Comparison of ENCODE assay signal across 1 cellular context in the genomic region with DNA sequence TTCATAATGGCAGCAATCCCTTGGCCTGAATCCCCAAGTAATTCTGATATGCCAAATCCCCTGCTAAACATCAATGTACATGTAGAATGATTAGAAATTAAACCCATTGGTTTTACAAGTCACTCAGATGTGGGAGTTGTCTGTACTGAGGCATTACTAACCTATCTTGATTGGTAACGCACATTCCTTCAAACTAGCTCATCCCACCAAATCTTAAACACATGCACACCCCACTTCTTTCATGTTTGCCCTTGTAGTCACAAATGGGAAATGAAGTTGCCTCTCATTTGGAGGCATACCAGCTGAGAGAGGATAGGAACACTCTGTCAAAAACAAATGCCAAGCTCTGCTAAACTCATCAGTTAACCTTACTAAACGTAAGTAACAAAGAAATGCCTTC.
TF ChIP-seq lines count a peak whose summit lies in the region.

No MANE protein-coding gene starts in this region.

TF ChIP-seq in GM23338, 12 proteins besides CTCF, POLR2A, EP300 and RAD21 (continued from another document):
- TF ChIP-seq, protein P1, sequence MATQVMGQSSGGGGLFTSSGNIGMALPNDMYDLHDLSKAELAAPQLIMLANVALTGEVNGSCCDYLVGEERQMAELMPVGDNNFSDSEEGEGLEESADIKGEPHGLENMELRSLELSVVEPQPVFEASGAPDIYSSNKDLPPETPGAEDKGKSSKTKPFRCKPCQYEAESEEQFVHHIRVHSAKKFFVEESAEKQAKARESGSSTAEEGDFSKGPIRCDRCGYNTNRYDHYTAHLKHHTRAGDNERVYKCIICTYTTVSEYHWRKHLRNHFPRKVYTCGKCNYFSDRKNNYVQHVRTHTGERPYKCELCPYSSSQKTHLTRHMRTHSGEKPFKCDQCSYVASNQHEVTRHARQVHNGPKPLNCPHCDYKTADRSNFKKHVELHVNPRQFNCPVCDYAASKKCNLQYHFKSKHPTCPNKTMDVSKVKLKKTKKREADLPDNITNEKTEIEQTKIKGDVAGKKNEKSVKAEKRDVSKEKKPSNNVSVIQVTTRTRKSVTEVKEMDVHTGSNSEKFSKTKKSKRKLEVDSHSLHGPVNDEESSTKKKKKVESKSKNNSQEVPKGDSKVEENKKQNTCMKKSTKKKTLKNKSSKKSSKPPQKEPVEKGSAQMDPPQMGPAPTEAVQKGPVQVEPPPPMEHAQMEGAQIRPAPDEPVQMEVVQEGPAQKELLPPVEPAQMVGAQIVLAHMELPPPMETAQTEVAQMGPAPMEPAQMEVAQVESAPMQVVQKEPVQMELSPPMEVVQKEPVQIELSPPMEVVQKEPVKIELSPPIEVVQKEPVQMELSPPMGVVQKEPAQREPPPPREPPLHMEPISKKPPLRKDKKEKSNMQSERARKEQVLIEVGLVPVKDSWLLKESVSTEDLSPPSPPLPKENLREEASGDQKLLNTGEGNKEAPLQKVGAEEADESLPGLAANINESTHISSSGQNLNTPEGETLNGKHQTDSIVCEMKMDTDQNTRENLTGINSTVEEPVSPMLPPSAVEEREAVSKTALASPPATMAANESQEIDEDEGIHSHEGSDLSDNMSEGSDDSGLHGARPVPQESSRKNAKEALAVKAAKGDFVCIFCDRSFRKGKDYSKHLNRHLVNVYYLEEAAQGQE (IDR thresholded peaks at IDR 0.05; ENCODE audit: unreplicated experiment), result no peak
- no peak for TF ChIP-seq POLR2AphosphoS5 (IDR thresholded peaks at IDR 0.05; ENCODE audit: low read depth)
- no peak for TF ChIP-seq CREB1 (CRISPR knock-in tag; IDR thresholded peaks at IDR 0.05; ENCODE audit: low read depth)
- TF ChIP-seq, protein P2, sequence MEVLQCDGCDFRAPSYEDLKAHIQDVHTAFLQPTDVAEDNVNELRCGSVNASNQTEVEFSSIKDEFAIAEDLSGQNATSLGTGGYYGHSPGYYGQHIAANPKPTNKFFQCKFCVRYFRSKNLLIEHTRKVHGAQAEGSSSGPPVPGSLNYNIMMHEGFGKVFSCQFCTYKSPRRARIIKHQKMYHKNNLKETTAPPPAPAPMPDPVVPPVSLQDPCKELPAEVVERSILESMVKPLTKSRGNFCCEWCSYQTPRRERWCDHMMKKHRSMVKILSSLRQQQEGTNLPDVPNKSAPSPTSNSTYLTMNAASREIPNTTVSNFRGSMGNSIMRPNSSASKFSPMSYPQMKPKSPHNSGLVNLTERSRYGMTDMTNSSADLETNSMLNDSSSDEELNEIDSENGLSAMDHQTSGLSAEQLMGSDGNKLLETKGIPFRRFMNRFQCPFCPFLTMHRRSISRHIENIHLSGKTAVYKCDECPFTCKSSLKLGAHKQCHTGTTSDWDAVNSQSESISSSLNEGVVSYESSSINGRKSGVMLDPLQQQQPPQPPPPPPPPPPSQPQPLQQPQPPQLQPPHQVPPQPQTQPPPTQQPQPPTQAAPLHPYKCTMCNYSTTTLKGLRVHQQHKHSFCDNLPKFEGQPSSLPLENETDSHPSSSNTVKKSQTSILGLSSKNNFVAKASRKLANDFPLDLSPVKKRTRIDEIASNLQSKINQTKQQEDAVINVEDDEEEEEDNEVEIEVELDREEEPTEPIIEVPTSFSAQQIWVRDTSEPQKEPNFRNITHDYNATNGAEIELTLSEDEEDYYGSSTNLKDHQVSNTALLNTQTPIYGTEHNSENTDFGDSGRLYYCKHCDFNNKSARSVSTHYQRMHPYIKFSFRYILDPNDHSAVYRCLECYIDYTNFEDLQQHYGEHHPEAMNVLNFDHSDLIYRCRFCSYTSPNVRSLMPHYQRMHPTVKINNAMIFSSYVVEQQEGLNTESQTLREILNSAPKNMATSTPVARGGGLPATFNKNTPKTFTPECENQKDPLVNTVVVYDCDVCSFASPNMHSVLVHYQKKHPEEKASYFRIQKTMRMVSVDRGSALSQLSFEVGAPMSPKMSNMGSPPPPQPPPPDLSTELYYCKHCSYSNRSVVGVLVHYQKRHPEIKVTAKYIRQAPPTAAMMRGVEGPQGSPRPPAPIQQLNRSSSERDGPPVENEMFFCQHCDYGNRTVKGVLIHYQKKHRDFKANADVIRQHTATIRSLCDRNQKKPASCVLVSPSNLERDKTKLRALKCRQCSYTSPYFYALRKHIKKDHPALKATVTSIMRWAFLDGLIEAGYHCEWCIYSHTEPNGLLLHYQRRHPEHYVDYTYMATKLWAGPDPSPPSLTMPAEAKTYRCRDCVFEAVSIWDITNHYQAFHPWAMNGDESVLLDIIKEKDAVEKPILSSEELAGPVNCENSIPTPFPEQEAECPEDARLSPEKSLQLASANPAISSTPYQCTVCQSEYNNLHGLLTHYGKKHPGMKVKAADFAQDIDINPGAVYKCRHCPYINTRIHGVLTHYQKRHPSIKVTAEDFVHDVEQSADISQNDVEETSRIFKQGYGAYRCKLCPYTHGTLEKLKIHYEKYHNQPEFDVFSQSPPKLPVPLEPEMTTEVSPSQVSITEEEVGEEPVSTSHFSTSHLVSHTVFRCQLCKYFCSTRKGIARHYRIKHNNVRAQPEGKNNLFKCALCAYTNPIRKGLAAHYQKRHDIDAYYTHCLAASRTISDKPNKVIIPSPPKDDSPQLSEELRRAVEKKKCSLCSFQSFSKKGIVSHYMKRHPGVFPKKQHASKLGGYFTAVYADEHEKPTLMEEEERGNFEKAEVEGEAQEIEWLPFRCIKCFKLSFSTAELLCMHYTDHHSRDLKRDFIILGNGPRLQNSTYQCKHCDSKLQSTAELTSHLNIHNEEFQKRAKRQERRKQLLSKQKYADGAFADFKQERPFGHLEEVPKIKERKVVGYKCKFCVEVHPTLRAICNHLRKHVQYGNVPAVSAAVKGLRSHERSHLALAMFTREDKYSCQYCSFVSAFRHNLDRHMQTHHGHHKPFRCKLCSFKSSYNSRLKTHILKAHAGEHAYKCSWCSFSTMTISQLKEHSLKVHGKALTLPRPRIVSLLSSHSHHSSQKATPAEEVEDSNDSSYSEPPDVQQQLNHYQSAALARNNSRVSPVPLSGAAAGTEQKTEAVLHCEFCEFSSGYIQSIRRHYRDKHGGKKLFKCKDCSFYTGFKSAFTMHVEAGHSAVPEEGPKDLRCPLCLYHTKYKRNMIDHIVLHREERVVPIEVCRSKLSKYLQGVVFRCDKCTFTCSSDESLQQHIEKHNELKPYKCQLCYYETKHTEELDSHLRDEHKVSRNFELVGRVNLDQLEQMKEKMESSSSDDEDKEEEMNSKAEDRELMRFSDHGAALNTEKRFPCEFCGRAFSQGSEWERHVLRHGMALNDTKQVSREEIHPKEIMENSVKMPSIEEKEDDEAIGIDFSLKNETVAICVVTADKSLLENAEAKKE (CRISPR knock-in tag; IDR thresholded peaks at IDR 0.05), result no peak
- TF ChIP-seq ZNF114 (CRISPR knock-in tag; IDR thresholded peaks at IDR 0.05), result no peak
